ENCODE assay signal across 8 cellular contexts in genomic region chr14:61477845-61478438, GRCh38.
DNase-seq lines count a peak whose midpoint lies in the region; ATAC-seq and TF ChIP-seq lines count a peak whose summit lies in the region.

No MANE protein-coding gene starts in this region.

- H3K9me2 ChIP-seq in SK-N-SH = no peaks in the 10 kb centered on the region

- no peak overlapping the region for H2AFZ ChIP-seq in SK-N-SH (ENCODE audit: low read depth)
- no peak overlapping the region for H2AFZ ChIP-seq in parathyroid adenoma

- peaks cover 0 to 64% of the 10 kb centered on the region in 2 experiments; a peak in 2 of 4 replicates for H3K4me1 ChIP-seq in SK-N-SH (ENCODE audit: control insufficient read depth in 1 of 2, insufficient read depth in 2 of 2, low read depth in 1 of 2, low read length in 1 of 2)
- peaks cover 6 to 21% of the 10 kb centered on the region in 2 donors for H3K4me1 ChIP-seq in esophagus (ENCODE audit: control insufficient read depth in 2 of 2, insufficient read depth in 2 of 2, low read length in 1 of 2)
- H3K4me1 ChIP-seq in parathyroid adenoma = peaks cover 4% of the 10 kb centered on the region

- 81% methylated on average over 6 of the region's 7 CpGs for WGBS in SK-N-SH (ENCODE audit: low lambda C conversion rate)
- whole genome bisulfite sequencing in esophagus, 2 donors = 69 to 74% methylated on average over 7 of the region's 7 CpGs

- 0 out of 2 replicates have a peak, but pooled peaks have one; percentile 13 for TF ChIP-seq RAD21 in SK-N-SH (IDR thresholded peaks at IDR 0.05; ENCODE audit: low read length)

- peaks cover 6% of the 10 kb centered on the region for H3F3A ChIP-seq in SK-N-SH (replicated peaks; ENCODE audit: insufficient read depth)

- H4K20me1 ChIP-seq in SK-N-SH (ENCODE audit: insufficient read depth) = no peaks in the 10 kb centered on the region

- CTCF ChIA-PET in SK-N-SH (lab: Yijun Ruan, JAX) = interaction anchor here (0.6 to 3.7 kb wide), 6 partner anchors 16 to 360 kb away, joined by 3 to 18 read pairs (median 3); no protein-coding TSS in a partner anchor

- POLR2A ChIA-PET in SK-N-SH (lab: Yijun Ruan, JAX) = interaction anchor here (1.1 kb wide), 1 partner anchor 79 kb away, joined by 3 read pairs; no protein-coding TSS in a partner anchor

- H3K36me3 ChIP-seq in SK-N-SH (replicated peaks in 1 of 2; ENCODE audit: control insufficient read depth in 1 of 2, insufficient read depth in 2 of 2, low read length in 1 of 2) (no peaks in the 10 kb centered on the region), esophagus (ENCODE audit: control insufficient read depth in 2 of 2, insufficient read depth in 2 of 2, low read length in 1 of 2) (no peaks in the 10 kb centered on the region), parathyroid adenoma (ENCODE audit: control insufficient read depth, insufficient read depth, low read length) (no peaks in the 10 kb centered on the region)

- H3K79me2 ChIP-seq in SK-N-SH (ENCODE audit: insufficient read depth) (no peaks in the 10 kb centered on the region), parathyroid adenoma (no peaks in the 10 kb centered on the region)

- no peak for ATAC-seq in HG03039 (IDR thresholded peaks at IDR 0.05; ENCODE audit: unreplicated experiment)

- H3K9ac ChIP-seq in SK-N-SH (no peak overlapping the region), parathyroid adenoma (no peak overlapping the region)

- H3K4me3 ChIP-seq in SK-N-SH (ENCODE audit: low read depth in 2 of 2, low read length in 1 of 2) (no peak overlapping the region), esophagus (ENCODE audit: low read depth in 1 of 2, low read length in 2 of 2) (no peak overlapping the region), parathyroid adenoma (ENCODE audit: low read depth, low read length) (no peak overlapping the region)

- H3K27me3 ChIP-seq in SK-N-SH (ENCODE audit: insufficient read depth) (no peaks in the 10 kb centered on the region), esophagus (ENCODE audit: control insufficient read depth in 1 of 2, insufficient read depth in 2 of 2, low read length in 2 of 2) (no peaks in the 10 kb centered on the region), parathyroid adenoma (ENCODE audit: control insufficient read depth, insufficient read depth, low read length) (no peaks in the 10 kb centered on the region)

- H3K27ac ChIP-seq in SK-N-SH (ENCODE audit: low read depth in 2 of 2, low read length in 1 of 2) (peak overlapping the region in 1 of 2 experiments; percentile 97; a peak in 2 of 4 replicates), esophagus (ENCODE audit: low read depth in 2 of 2, low read length in 1 of 2) (peak overlapping the region; percentile 80 to 83), parathyroid adenoma (peak overlapping the region; percentile 84)

- no peak for TF ChIP-seq CTCF in SK-N-SH (IDR thresholded peaks at IDR 0.05)
- no peak for TF ChIP-seq CTCF in parathyroid adenoma (IDR thresholded peaks at IDR 0.05)

- TF ChIP-seq EP300 in SK-N-SH (IDR thresholded peaks at IDR 0.05; ENCODE audit: borderline replicate concordance in 1 of 2, low read depth in 1 of 2, low read length in 1 of 2) = no peak

- H3K9me3 ChIP-seq in SK-N-SH (no peaks in the 10 kb centered on the region), esophagus (ENCODE audit: control insufficient read depth in 2 of 2, insufficient read depth in 1 of 2, low read depth in 1 of 2, low read length in 1 of 2) (no peaks in the 10 kb centered on the region), parathyroid adenoma (ENCODE audit: control insufficient read depth, low read length) (no peaks in the 10 kb centered on the region)

- DNase-seq in NCI-H345 (lab: John Stamatoyannopoulos, UW) (peak; percentile 9), NCI-H345 treated with DMSO at 0.1 percent for 48 hours (lab: John Stamatoyannopoulos, UW; ENCODE audit: unreplicated experiment) (no peak), SK-N-SH (no peak), COLO829 (ENCODE audit: low spot score) (no peak), putamen (ENCODE audit: low spot score) (no peak)

- no peak overlapping the region for H3K4me2 ChIP-seq in SK-N-SH
- H3K4me2 ChIP-seq in parathyroid adenoma (ENCODE audit: low read length) = peak overlapping the region; percentile 32

TF ChIP-seq in SK-N-SH, 30 proteins besides CTCF, POLR2A, EP300 and RAD21:
- TF ChIP-seq NRF1 (IDR thresholded peaks at IDR 0.05; ENCODE audit: low read depth, low read length) (no peak), FOSL2 (IDR thresholded peaks at IDR 0.05; ENCODE audit: borderline replicate concordance, low read depth) (peak; percentile 7; the same call in 1 of the 2 replicates), TEAD4 (IDR thresholded peaks at IDR 0.05; ENCODE audit: borderline replicate concordance, insufficient read depth) (no peak), SIN3A (IDR thresholded peaks at IDR 0.05; ENCODE audit: borderline replicate concordance, low read depth, low read length) (no peak), GATA2 (CRISPR knock-in tag; IDR thresholded peaks at IDR 0.05) (no peak), RCOR1 (IDR thresholded peaks at IDR 0.05; ENCODE audit: low read length) (0 out of 2 replicates have a peak, but pooled peaks have one; percentile 11), NFIC (IDR thresholded peaks at IDR 0.05; ENCODE audit: borderline replicate concordance) (peak; percentile 43; the same call in 1 of the 2 replicates), MAX (IDR thresholded peaks at IDR 0.05; ENCODE audit: low read depth) (no peak)
TF ChIP-seq in SK-N-SH: peak in this region for 3.
